ENCODE assay signal across 8 cellular contexts in the genomic region with DNA sequence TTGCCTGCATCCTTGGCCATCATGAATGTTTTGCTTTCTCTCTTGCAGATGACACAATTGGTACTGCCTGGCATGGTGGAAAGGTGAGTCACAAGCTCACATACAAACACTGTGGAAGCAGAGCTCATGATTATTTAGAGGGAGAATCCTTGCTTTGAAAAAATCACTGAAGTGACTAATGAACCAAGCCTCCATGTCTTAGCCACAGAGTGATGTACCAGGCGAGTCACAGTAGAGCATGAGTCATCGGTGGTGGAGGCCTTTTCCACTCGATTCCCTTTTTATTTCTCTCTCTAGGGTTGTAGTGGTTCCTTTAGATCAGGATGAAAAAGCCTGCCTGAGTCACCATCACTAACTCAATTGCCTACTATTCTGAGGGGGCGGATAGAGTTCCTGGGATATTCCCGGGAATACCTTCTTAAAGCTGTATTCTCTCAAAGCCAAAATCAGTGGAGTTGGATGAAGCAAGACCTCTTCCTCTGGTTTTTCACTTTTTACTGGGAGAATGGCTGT. TPM values are rescaled to one million over a fixed set of nuclear protein-coding genes. Genes with fewer than 3 reads are reported as not detected.
DNase-seq lines count a peak whose midpoint lies in the region; ATAC-seq and TF ChIP-seq lines count a peak whose summit lies in the region.

No MANE protein-coding gene starts in this region.

- H3K27me3 ChIP-seq in HUES48 (ENCODE audit: control insufficient read depth, insufficient read depth, low read length), result no peaks in the 10 kb centered on the region
- H3K27me3 ChIP-seq in gastroesophageal sphincter, result no peaks in the 10 kb centered on the region
- H3K27me3 ChIP-seq in endodermal cell (ENCODE audit: control insufficient read depth, insufficient read depth, low read length, poor library complexity, severe bottlenecking), result no peaks in the 10 kb centered on the region

- H3K4me1 Mint-ChIP-seq in endodermal cell, result peaks cover 26% of the 10 kb centered on the region

- TF ChIP-seq EP300 in gastroesophageal sphincter (IDR thresholded peaks at IDR 0.05), result no peak

- H3K4me3 Mint-ChIP-seq in endodermal cell, result no peak overlapping the region

- 17 to 36% methylated on average over 5 of the region's 5 CpGs for WGBS in gastroesophageal sphincter (ENCODE audit: low coverage in 1 of 2), 2 donors
- whole genome bisulfite sequencing in endodermal cell (ENCODE audit: insufficient coverage in 1 of 2, insufficient read length in 1 of 2), 2 experiments, result 84 to 90% methylated on average over 2 to 5 of the region's 5 CpGs

- H3K27ac ChIP-seq in HUES48 (ENCODE audit: low read depth, low read length) (peak overlapping the region; percentile 97), gastroesophageal sphincter (peak overlapping the region; percentile 68 to 78 (median 70)), endodermal cell (ENCODE audit: low read depth, low read length) (no peak overlapping the region)

- H3K9ac ChIP-seq in HUES48 (ENCODE audit: low read depth, low read length), result no peak overlapping the region
- H3K9ac ChIP-seq in endodermal cell (ENCODE audit: extremely low read depth, low read length, poor library complexity, severe bottlenecking), result no peak overlapping the region

- no peaks in the 10 kb centered on the region; the same call in 1 of the 2 replicates for H3K4me1 ChIP-seq in HUES48 (ENCODE audit: control insufficient read depth, insufficient read depth, low read length)
- H3K4me1 ChIP-seq in gastroesophageal sphincter, result peaks cover 8 to 40% (median 12%) of the 10 kb centered on the region in 3 donors
- H3K4me1 ChIP-seq in endodermal cell (ENCODE audit: control insufficient read depth, insufficient read depth, low read length), result no peaks in the 10 kb centered on the region

- H3K36me3 ChIP-seq in HUES48 (ENCODE audit: control insufficient read depth, insufficient read depth, low read length) (peaks cover 22% of the 10 kb centered on the region), gastroesophageal sphincter (no peaks in the 10 kb centered on the region), endodermal cell (ENCODE audit: control insufficient read depth, insufficient read depth, low read length) (peaks cover 32% of the 10 kb centered on the region)

- DNase-seq in COLO668 (lab: John Stamatoyannopoulos, UW; ENCODE audit: unreplicated experiment), result peak; percentile 13
- peak; percentile 46 for DNase-seq in activated T-cell treated with anti-CD3 and anti-CD28 coated beads for 24 hours (ENCODE audit: low read depth)
- peak; percentile 15 to 23 for DNase-seq in stimulated activated CD4-positive, alpha-beta T cell treated with anti-CD3 and anti-CD28 coated beads, Interleukin-1b, Interleukin-23, amount 100 ng/mL, for 4 hours (ENCODE audit: low read depth in 2 of 2)
- no peak for DNase-seq in endodermal cell
- no peak for DNase-seq in NAMALWA (ENCODE audit: low spot score)

- peaks cover 22% of the 10 kb centered on the region for H3K36me3 Mint-ChIP-seq in endodermal cell (ENCODE audit: low read depth)

- H3K9me3 ChIP-seq in HUES48 (ENCODE audit: control insufficient read depth, insufficient read depth, low read length) (no peaks in the 10 kb centered on the region), gastroesophageal sphincter (no peaks in the 10 kb centered on the region), endodermal cell (ENCODE audit: control insufficient read depth, low read length) (no peaks in the 10 kb centered on the region)

- no peaks in the 10 kb centered on the region for H3K9me3 Mint-ChIP-seq in endodermal cell

- ATAC-seq in gastroesophageal sphincter (peak; percentile 87), HG03108 (IDR thresholded peaks at IDR 0.05; ENCODE audit: unreplicated experiment) (no peak)

- no peak overlapping the region for H3K27ac Mint-ChIP-seq in endodermal cell

- TF ChIP-seq CTCF in gastroesophageal sphincter (IDR thresholded peaks at IDR 0.05) (no peak), endodermal cell (conservative IDR thresholded peaks at IDR 0.05) (no peak)

- no peak for TF ChIP-seq POLR2A in gastroesophageal sphincter (IDR thresholded peaks at IDR 0.05)

- H3K27me3 Mint-ChIP-seq in endodermal cell (ENCODE audit: insufficient read depth), result no peaks in the 10 kb centered on the region

- no peak overlapping the region for H3K4me3 ChIP-seq in HUES48 (ENCODE audit: low read depth, low read length)
- H3K4me3 ChIP-seq in gastroesophageal sphincter, result no peak overlapping the region
- H3K4me3 ChIP-seq in endodermal cell (ENCODE audit: low read length), result no peak overlapping the region

RNA-seq across cellular contexts. Expression of a gene that starts 49.6 kb away (rescaled TPM):
- total RNA-seq in gastroesophageal sphincter (10 to 100 TPM; 24.0 to 41.3 (median 37.1) TPM), endodermal cell (10 to 100 TPM in 1 of 2 donors, 1 to 10 TPM in 1; 9.3 to 13.9 TPM)
- 26.4 TPM for polyA plus RNA-seq in endodermal cell (2013, experiment 1 of 2)
- polyA plus RNA-seq in endodermal cell (2013, experiment 2 of 2), result 26.4 TPM

Comparison
In these comparisons a context has a peak if more than half of its experiments do, and no peak if none do; other contexts are left out.
1. DNase-seq: peak in COLO668 (single experiment), activated T-cell treated with anti-CD3 and anti-CD28 coated beads for 24 hours (single experiment) and stimulated activated CD4-positive, alpha-beta T cell treated with anti-CD3 and anti-CD28 coated beads, Interleukin-1b, Interleukin-23, amount 100 ng/mL, for 4 hours (2 of 2); none in endodermal cell (single experiment) and NAMALWA (single experiment).